ENCODE assay signal across 8 cellular contexts in genomic region chr5:154755361-154756202, GRCh38. TPM values are rescaled to one million over a fixed set of nuclear protein-coding genes. Genes with fewer than 3 reads are reported as not detected.
DNase-seq lines count a peak whose midpoint lies in the region; ATAC-seq, FAIRE-seq and TF ChIP-seq lines count a peak whose summit lies in the region.

LARP1 (plus strand) TSS chr5:154755377; CDS start chr5:154755758, 381 bp downstream.

- H3K4me2 ChIP-seq in BLaER1 treated with 17β-estradiol and CSF1 and Interleukin-3, amounts not matched to agents 10 nM and 100 nM, result peak within 1 kb of the TSS; percentile 79 to 96 (median 90)

- no peaks in the 10 kb centered on the region for H3K27me3 Mint-ChIP-seq in activated CD4-positive, alpha-beta T cell treated with anti-CD3 and anti-CD28 coated beads, Interleukin-2, amount 10 ng/mL, durations not matched to agents 7 days and 5 days
- no peaks in the 10 kb centered on the region for H3K27me3 Mint-ChIP-seq in naive thymus-derived CD8-positive, alpha-beta T cell

- H3K4me3 ChIP-seq in BLaER1 treated with 17β-estradiol and CSF1 and Interleukin-3, amounts not matched to agents 10 nM and 100 nM, result peak within 1 kb of the TSS; percentile 92 to 100 (median 99)
- peak within 1 kb of the TSS; percentile 75 to 100 (median 89) for H3K4me3 ChIP-seq in esophagus squamous epithelium

- H3K9me3 Mint-ChIP-seq in activated CD4-positive, alpha-beta T cell treated with anti-CD3 and anti-CD28 coated beads, Interleukin-2, amount 10 ng/mL, durations not matched to agents 7 days and 5 days, result no peaks in the 10 kb centered on the region
- H3K9me3 Mint-ChIP-seq in naive thymus-derived CD8-positive, alpha-beta T cell, result no peaks in the 10 kb centered on the region

- TF ChIP-seq POLR2A in esophagus squamous epithelium (IDR thresholded peaks at IDR 0.05), result no peak

- ATAC-seq in naive thymus-derived CD8-positive, alpha-beta T cell, result peak; percentile 2 to 8

- H3K9ac ChIP-seq in BLaER1 treated with 17β-estradiol and CSF1 and Interleukin-3, amounts not matched to agents 10 nM and 100 nM, result peak within 1 kb of the TSS; percentile 95 to 100 (median 99)

- POLR2A ChIA-PET in activated CD4-positive, alpha-beta T cell treated with anti-CD3 and anti-CD28 coated beads, Interleukin-2, amount 10 ng/mL, durations not matched to agents 7 days and 5 days (lab: Charles Lee), result no interaction called here
- POLR2A ChIA-PET in naive thymus-derived CD8-positive, alpha-beta T cell (lab: Charles Lee), result interaction anchor here (0.6 to 2.4 kb wide), 6 partner anchors 14 to 144 kb away, joined by 3 to 12 read pairs (median 4); partner anchors contain the start of gene CNOT8

- no peak for TF ChIP-seq CTCF in esophagus squamous epithelium (IDR thresholded peaks at IDR 0.05)

- H3K36me3 ChIP-seq in BLaER1 treated with 17β-estradiol and CSF1 and Interleukin-3, amounts not matched to agents 10 nM and 100 nM, result no peaks in the 10 kb centered on the region
- H3K36me3 ChIP-seq in esophagus squamous epithelium, result no peaks in the 10 kb centered on the region

- FAIRE-seq in GM19239 (lab: Jason Lieb, UNC), result no peak

- peaks cover 35 to 50% (median 41%) of the 10 kb centered on the region in 11 experiments for H4K20me1 ChIP-seq in BLaER1 treated with 17β-estradiol and CSF1 and Interleukin-3, amounts not matched to agents 10 nM and 100 nM

- H3K27ac ChIP-seq in BLaER1 treated with 17β-estradiol and CSF1 and Interleukin-3, amounts not matched to agents 10 nM and 100 nM, result peak within 1 kb of the TSS; percentile 89 to 99 (median 97)
- H3K27ac ChIP-seq in esophagus squamous epithelium, result peak within 1 kb of the TSS; percentile 94 to 99 (median 99)

- peaks cover 9% of the 10 kb centered on the region for H3K36me3 Mint-ChIP-seq in activated CD4-positive, alpha-beta T cell treated with anti-CD3 and anti-CD28 coated beads, Interleukin-2, amount 10 ng/mL, durations not matched to agents 7 days and 5 days (ENCODE audit: low read depth)
- H3K36me3 Mint-ChIP-seq in naive thymus-derived CD8-positive, alpha-beta T cell, result no peaks in the 10 kb centered on the region

- peaks cover 44% of the 10 kb centered on the region for H3K4me1 Mint-ChIP-seq in activated CD4-positive, alpha-beta T cell treated with anti-CD3 and anti-CD28 coated beads, Interleukin-2, amount 10 ng/mL, durations not matched to agents 7 days and 5 days
- peaks cover 29 to 54% (median 47%) of the 10 kb centered on the region in 4 donors for H3K4me1 Mint-ChIP-seq in naive thymus-derived CD8-positive, alpha-beta T cell

- peaks cover 41 to 47% (median 45%) of the 10 kb centered on the region in 10 experiments for H3K4me1 ChIP-seq in BLaER1 treated with 17β-estradiol and CSF1 and Interleukin-3, amounts not matched to agents 10 nM and 100 nM
- H3K4me1 ChIP-seq in esophagus squamous epithelium, result peaks cover 12 to 53% (median 43%) of the 10 kb centered on the region in 3 donors

- no peaks in the 10 kb centered on the region for H3K9me3 ChIP-seq in BLaER1 treated with 17β-estradiol and CSF1 and Interleukin-3, amounts not matched to agents 10 nM and 100 nM (replicated peaks in 1 of 11)
- H3K9me3 ChIP-seq in esophagus squamous epithelium, result no peaks in the 10 kb centered on the region

- H3K4me3 Mint-ChIP-seq in activated CD4-positive, alpha-beta T cell treated with anti-CD3 and anti-CD28 coated beads, Interleukin-2, amount 10 ng/mL, durations not matched to agents 7 days and 5 days, result peak within 1 kb of the TSS; percentile 95
- peak within 1 kb of the TSS; percentile 92 to 99 (median 98) for H3K4me3 Mint-ChIP-seq in naive thymus-derived CD8-positive, alpha-beta T cell

- WGBS in esophagus squamous epithelium, 2 donors, result 0% methylated on average over 12 of the region's 99 CpGs; no CpG with 5 or more reads in 1 of the 2 donors

- H3K27ac Mint-ChIP-seq in activated CD4-positive, alpha-beta T cell treated with anti-CD3 and anti-CD28 coated beads, Interleukin-2, amount 10 ng/mL, durations not matched to agents 7 days and 5 days, result peak within 1 kb of the TSS; percentile 95
- peak within 1 kb of the TSS; percentile 93 to 99 (median 98) for H3K27ac Mint-ChIP-seq in naive thymus-derived CD8-positive, alpha-beta T cell

- H3K27me3 ChIP-seq in BLaER1 treated with 17β-estradiol and CSF1 and Interleukin-3, amounts not matched to agents 10 nM and 100 nM, result no peaks in the 10 kb centered on the region
- no peaks in the 10 kb centered on the region for H3K27me3 ChIP-seq in esophagus squamous epithelium

- CTCF ChIA-PET in activated CD4-positive, alpha-beta T cell treated with anti-CD3 and anti-CD28 coated beads, Interleukin-2, amount 10 ng/mL, durations not matched to agents 7 days and 5 days (lab: Charles Lee), result no interaction called here

- DNase-seq in GM19238 (ENCODE audit: insufficient read length, low spot score), result peak; percentile 29
- peak; percentile 35 for DNase-seq in HT1080 (ENCODE audit: low read depth)
- peak; percentile 25 for DNase-seq in activated CD4-positive, alpha-beta T cell treated with anti-CD3 and anti-CD28 coated beads, Interleukin-2, amount 10 ng/mL, durations not matched to agents 7 days and 5 days
- peak; percentile 75 for DNase-seq in esophagus squamous epithelium (lab: John Stamatoyannopoulos, UW)
- DNase-seq in naive thymus-derived CD8-positive, alpha-beta T cell, result peak in 4 of 10 donors; percentile 17 to 64 (median 34)
- DNase-seq in NCI-H1436 (lab: John Stamatoyannopoulos, UW), result no peak
- no peak for DNase-seq in GM19239 (ENCODE audit: insufficient read length, low spot score)

- intact Hi-C loops in esophagus squamous epithelium (cut with DNase I), result loop anchor here (10.0 kb wide), 1 partner anchor 59 kb away; no protein-coding TSS in a partner anchor

RNA-seq across cellular contexts. Expression of gene LARP1, which starts in this region (rescaled TPM):
- total RNA-seq in HT1080 (2014; rRNA removed; shearing (Covaris generic)), result 60.2 and 79.1 TPM in 2 replicates
- polyA plus RNA-seq in HT1080 (2015; cell fraction: cytosol; rRNA removed), result 71.4 and 76.4 TPM in 2 replicates
- polyA plus RNA-seq in HT1080 (2015; cell fraction: nucleus; rRNA removed), result 120 TPM in 2 replicates
- 100 to 1,000 TPM; 203 to 213 TPM for total RNA-seq in activated CD4-positive, alpha-beta T cell treated with anti-CD3 and anti-CD28 coated beads, Interleukin-2, amount 10 ng/mL, durations not matched to agents 7 days and 5 days
- 100 to 1,000 TPM in 1 of 4 donors, 10 to 100 TPM in 3; 81.7 to 105 (median 95.2) TPM for total RNA-seq in esophagus squamous epithelium
- total RNA-seq in naive thymus-derived CD8-positive, alpha-beta T cell, result 100 to 1,000 TPM; 177 to 180 TPM
- 10 to 100 TPM; 10.9 to 29.4 (median 13.8) TPM for polyA plus RNA-seq in naive thymus-derived CD8-positive, alpha-beta T cell

Comparison
In these comparisons a context has a peak if more than half of its experiments do, and no peak if none do; other contexts are left out.
1. DNase-seq: peak in GM19238 (single experiment), HT1080 (single experiment), activated CD4-positive, alpha-beta T cell treated with anti-CD3 and anti-CD28 coated beads, Interleukin-2, amount 10 ng/mL, durations not matched to agents 7 days and 5 days (single experiment) and esophagus squamous epithelium (single experiment); none in NCI-H1436 (single experiment) and GM19239 (single experiment).